In the genomic region with DNA sequence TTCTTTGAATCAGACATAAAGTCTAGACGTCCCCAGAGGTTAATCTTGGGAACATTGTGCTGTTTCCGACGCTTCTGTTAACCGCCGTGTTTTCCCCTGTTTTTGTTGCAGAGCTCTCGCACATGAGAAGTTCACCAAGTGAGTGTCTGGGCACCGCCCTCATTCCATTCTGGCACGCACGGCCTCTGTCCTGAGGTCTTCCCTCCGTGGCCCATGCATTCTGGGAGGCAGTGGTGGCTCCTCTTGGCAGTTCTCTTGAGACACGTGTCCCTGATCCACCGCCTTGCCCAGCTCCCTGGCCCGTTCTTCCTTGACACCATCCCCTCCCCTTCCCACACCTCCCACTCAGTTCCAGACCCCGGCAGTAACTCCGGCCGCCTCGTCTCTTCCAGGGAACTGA, we compare ENCODE assay signal across 15 cellular contexts.
A peak's percentile ranks its signal among the peaks of the same experiment; 100 is the strongest.
DNase-seq lines count a peak whose midpoint lies in the region; ATAC-seq and TF ChIP-seq lines count a peak whose summit lies in the region.
"Had no signal": no experiment of that assay in that cellular context is flagged by ENCODE, and none has a peak within 500 bp of the region (broad histone marks: within the 10 kb centered on the region; RNA-seq: fewer than 3 reads in every experiment).

No MANE protein-coding gene starts in this region.

- no peaks in the 10 kb centered on the region for H3K79me1 ChIP-seq in neuronal stem cell (ENCODE audit: low read depth, low read length)

- H2AFZ ChIP-seq in neuronal stem cell (ENCODE audit: low read length), result no peak overlapping the region

- H3K36me3 ChIP-seq in RWPE2 (ENCODE audit: low read depth) (peaks cover 74% of the 10 kb centered on the region), esophagus squamous epithelium (peaks cover 5 to 68% (median 27%) of the 10 kb centered on the region in 3 donors), neuronal stem cell (replicated peaks in 1 of 2; ENCODE audit: control insufficient read depth in 2 of 2, insufficient read depth in 2 of 2, low read length in 2 of 2) (peaks cover 19 to 34% of the 10 kb centered on the region in 2 donors)

- no peak overlapping the region for H3K4ac ChIP-seq in neuronal stem cell (ENCODE audit: low read length)

- 74 to 84% methylated on average over 10 to 14 of the region's 17 CpGs for WGBS in esophagus squamous epithelium, 2 donors
- no CpG with 5 or more reads among the region's 17 CpGs for WGBS in neuronal stem cell (ENCODE audit: extremely low coverage in 2 of 2, insufficient read length in 2 of 2, insufficient replicate concordance in 1 of 2), 2 donors

- H3K14ac ChIP-seq in neuronal stem cell (ENCODE audit: low read length), result no peak overlapping the region

- H3K4me3 ChIP-seq in RWPE2 (ENCODE audit: severe bottlenecking), result no peak overlapping the region
- H3K4me3 ChIP-seq in esophagus squamous epithelium, result no peak overlapping the region
- no peak overlapping the region for H3K4me3 ChIP-seq in neuronal stem cell (ENCODE audit: low read length in 2 of 2)
- H3K4me3 ChIP-seq: K562 had no signal

- H2BK12ac ChIP-seq in neuronal stem cell (ENCODE audit: low read length), result no peak overlapping the region

- H3K4me2 ChIP-seq in neuronal stem cell (ENCODE audit: insufficient read depth, low read length, poor library complexity, severe bottlenecking), result no peak overlapping the region

- H4K8ac ChIP-seq in neuronal stem cell (ENCODE audit: low read depth, low read length), result no peak overlapping the region

- no peak for TF ChIP-seq POLR2A in esophagus squamous epithelium (IDR thresholded peaks at IDR 0.05)

- no peak overlapping the region for H2AK5ac ChIP-seq in neuronal stem cell (ENCODE audit: low read depth, low read length)

- H3K9me3 ChIP-seq in RWPE2 (ENCODE audit: severe bottlenecking) (no peaks in the 10 kb centered on the region), esophagus squamous epithelium (no peaks in the 10 kb centered on the region), neuronal stem cell (replicated peaks in 1 of 2; ENCODE audit: control insufficient read depth in 2 of 2, insufficient read depth in 1 of 2, low read depth in 1 of 2, low read length in 2 of 2) (no peaks in the 10 kb centered on the region)

- peak overlapping the region; percentile 30 for H3K9ac ChIP-seq in neuronal stem cell (ENCODE audit: low read depth, low read length, poor library complexity)

- no peak overlapping the region for H2BK5ac ChIP-seq in neuronal stem cell (ENCODE audit: low read length)

- ATAC-seq in RWPE2 (ENCODE audit: low read depth) (no peak), GM19452 (IDR thresholded peaks at IDR 0.05; ENCODE audit: unreplicated experiment) (no peak), HG02884 (IDR thresholded peaks at IDR 0.05; ENCODE audit: unreplicated experiment) (no peak), SK-N-SH treated with all-trans-retinoic acid at 6 μM for 48 hours (no peak)
- ATAC-seq: K562 had no signal

- H3K27me3 ChIP-seq in RWPE2 (ENCODE audit: insufficient read depth, poor library complexity, severe bottlenecking) (no peaks in the 10 kb centered on the region), esophagus squamous epithelium (no peaks in the 10 kb centered on the region), neuronal stem cell (ENCODE audit: control insufficient read depth in 3 of 3, insufficient read depth in 3 of 3, low read depth in 1 of 3, low read length in 3 of 3) (no peaks in the 10 kb centered on the region)

- intact Hi-C loops in esophagus squamous epithelium (cut with DNase I), result no loop called here

- no peak overlapping the region for H2BK120ac ChIP-seq in neuronal stem cell (ENCODE audit: low read depth, low read length)

- TF ChIP-seq CTCF in RWPE2 (IDR thresholded peaks at IDR 0.05; ENCODE audit: poor library complexity, severe bottlenecking) (no peak), esophagus squamous epithelium (IDR thresholded peaks at IDR 0.05) (no peak)

- no peak overlapping the region for H3K23ac ChIP-seq in neuronal stem cell (ENCODE audit: low read depth, low read length, poor library complexity)

- H3K4me1 ChIP-seq in RWPE2 (ENCODE audit: insufficient read depth, poor library complexity, severe bottlenecking) (no peaks in the 10 kb centered on the region), esophagus squamous epithelium (peaks cover 32 to 65% (median 54%) of the 10 kb centered on the region in 3 donors), neuronal stem cell (ENCODE audit: control insufficient read depth in 2 of 2, insufficient read depth in 1 of 2, low read depth in 1 of 2, low read length in 2 of 2) (peaks cover 22 to 39% of the 10 kb centered on the region in 2 donors)

- H3K27ac ChIP-seq in RWPE2 (ENCODE audit: poor library complexity, severe bottlenecking) (no peak overlapping the region), esophagus squamous epithelium (peak overlapping the region; percentile 60 to 86 (median 84)), neuronal stem cell (replicated peaks; ENCODE audit: low read length) (no peak overlapping the region)

- H4K91ac ChIP-seq in neuronal stem cell (ENCODE audit: low read depth, low read length, poor library complexity), result no peak overlapping the region

- no peak overlapping the region for H2BK15ac ChIP-seq in neuronal stem cell (ENCODE audit: low read length)

- DNase-seq in AG08396 (ENCODE audit: low spot score) (peak; percentile 92), RWPE2 (ENCODE audit: low spot score) (peak; percentile 63), esophagus squamous epithelium (lab: John Stamatoyannopoulos, UW) (no peak), neuronal stem cell (ENCODE audit: low spot score) (no peak), cerebellar cortex (ENCODE audit: low spot score) (no peak)
- DNase-seq: activated CD8-positive, alpha-beta memory T cell treated with anti-CD3 and anti-CD28 coated beads for 24 hours; activated naive CD4-positive, alpha-beta T cell; AML-193; NCI-H1417 treated with DMSO at 0.1 percent for 48 hours; NCI-H446 treated with DMSO at 0.1 percent for 48 hours; stimulated activated CD4-positive, alpha-beta T cell treated with anti-CD3 and anti-CD28 coated beads, Interleukin-12 subunit alpha, Interleukin-12 subunit beta, amount 100 ng/mL, for 4 hours had no signal

- H3K18ac ChIP-seq in neuronal stem cell (ENCODE audit: low read length), result peak overlapping the region; percentile 72

TF ChIP-seq in SK-N-SH treated with all-trans-retinoic acid at 6 μM for 48 hours, 23 proteins besides CTCF, POLR2A, EP300 and RAD21 (continues in another document):
- TF ChIP-seq ZNF8 (CRISPR knock-in tag; IDR thresholded peaks at IDR 0.05) (no peak), OSR1 (CRISPR knock-in tag; IDR thresholded peaks at IDR 0.05) (no peak), TOX (CRISPR knock-in tag; IDR thresholded peaks at IDR 0.05; ENCODE audit: borderline replicate concordance) (no peak), ZC3H10 (CRISPR knock-in tag; IDR thresholded peaks at IDR 0.05) (no peak), BACH2 (CRISPR knock-in tag; IDR thresholded peaks at IDR 0.05; ENCODE audit: borderline replicate concordance) (no peak), ESRRG (CRISPR knock-in tag; IDR thresholded peaks at IDR 0.05) (no peak), ZNF565 (CRISPR knock-in tag; conservative IDR thresholded peaks at IDR 0.05; ENCODE audit: low read depth) (no peak), GLIS3 (CRISPR knock-in tag; IDR thresholded peaks at IDR 0.05) (no peak), ZNF70 (CRISPR knock-in tag; IDR thresholded peaks at IDR 0.05) (no peak), ZFP30 (CRISPR knock-in tag; IDR thresholded peaks at IDR 0.05) (no peak)
- TF ChIP-seq, protein P1, sequence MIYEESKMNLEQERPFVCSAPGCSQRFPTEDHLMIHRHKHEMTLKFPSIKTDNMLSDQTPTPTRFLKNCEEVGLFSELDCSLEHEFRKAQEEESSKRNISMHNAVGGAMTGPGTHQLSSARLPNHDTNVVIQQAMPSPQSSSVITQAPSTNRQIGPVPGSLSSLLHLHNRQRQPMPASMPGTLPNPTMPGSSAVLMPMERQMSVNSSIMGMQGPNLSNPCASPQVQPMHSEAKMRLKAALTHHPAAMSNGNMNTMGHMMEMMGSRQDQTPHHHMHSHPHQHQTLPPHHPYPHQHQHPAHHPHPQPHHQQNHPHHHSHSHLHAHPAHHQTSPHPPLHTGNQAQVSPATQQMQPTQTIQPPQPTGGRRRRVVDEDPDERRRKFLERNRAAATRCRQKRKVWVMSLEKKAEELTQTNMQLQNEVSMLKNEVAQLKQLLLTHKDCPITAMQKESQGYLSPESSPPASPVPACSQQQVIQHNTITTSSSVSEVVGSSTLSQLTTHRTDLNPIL (CRISPR knock-in tag; IDR thresholded peaks at IDR 0.05; ENCODE audit: low read depth), result no peak
- TF ChIP-seq, protein P2, sequence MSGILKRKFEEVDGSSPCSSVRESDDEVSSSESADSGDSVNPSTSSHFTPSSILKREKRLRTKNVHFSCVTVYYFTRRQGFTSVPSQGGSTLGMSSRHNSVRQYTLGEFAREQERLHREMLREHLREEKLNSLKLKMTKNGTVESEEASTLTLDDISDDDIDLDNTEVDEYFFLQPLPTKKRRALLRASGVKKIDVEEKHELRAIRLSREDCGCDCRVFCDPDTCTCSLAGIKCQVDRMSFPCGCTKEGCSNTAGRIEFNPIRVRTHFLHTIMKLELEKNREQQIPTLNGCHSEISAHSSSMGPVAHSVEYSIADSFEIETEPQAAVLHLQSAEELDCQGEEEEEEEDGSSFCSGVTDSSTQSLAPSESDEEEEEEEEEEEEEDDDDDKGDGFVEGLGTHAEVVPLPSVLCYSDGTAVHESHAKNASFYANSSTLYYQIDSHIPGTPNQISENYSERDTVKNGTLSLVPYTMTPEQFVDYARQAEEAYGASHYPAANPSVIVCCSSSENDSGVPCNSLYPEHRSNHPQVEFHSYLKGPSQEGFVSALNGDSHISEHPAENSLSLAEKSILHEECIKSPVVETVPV (CRISPR knock-in tag; IDR thresholded peaks at IDR 0.05), result no peak
- TF ChIP-seq, protein P3, sequence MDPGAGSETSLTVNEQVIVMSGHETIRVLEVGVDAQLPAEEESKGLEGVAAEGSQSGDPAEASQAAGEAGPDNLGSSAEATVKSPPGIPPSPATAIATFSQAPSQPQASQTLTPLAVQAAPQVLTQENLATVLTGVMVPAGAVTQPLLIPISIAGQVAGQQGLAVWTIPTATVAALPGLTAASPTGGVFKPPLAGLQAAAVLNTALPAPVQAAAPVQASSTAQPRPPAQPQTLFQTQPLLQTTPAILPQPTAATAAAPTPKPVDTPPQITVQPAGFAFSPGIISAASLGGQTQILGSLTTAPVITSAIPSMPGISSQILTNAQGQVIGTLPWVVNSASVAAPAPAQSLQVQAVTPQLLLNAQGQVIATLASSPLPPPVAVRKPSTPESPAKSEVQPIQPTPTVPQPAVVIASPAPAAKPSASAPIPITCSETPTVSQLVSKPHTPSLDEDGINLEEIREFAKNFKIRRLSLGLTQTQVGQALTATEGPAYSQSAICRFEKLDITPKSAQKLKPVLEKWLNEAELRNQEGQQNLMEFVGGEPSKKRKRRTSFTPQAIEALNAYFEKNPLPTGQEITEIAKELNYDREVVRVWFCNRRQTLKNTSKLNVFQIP (CRISPR knock-in tag; IDR thresholded peaks at IDR 0.05; ENCODE audit: borderline replicate concordance, low read depth), result no peak

Comparison
In these comparisons a context has a peak if more than half of its experiments do, and no peak if none do; other contexts are left out.
1. DNase-seq: peak in AG08396 (single experiment) and RWPE2 (single experiment); none in esophagus squamous epithelium (single experiment), neuronal stem cell (single experiment) and cerebellar cortex (single experiment).
2. H3K27ac ChIP-seq: peak in esophagus squamous epithelium (4 of 4); none in RWPE2 (single experiment) and neuronal stem cell (single experiment).